Comparison of ENCODE assay signal across 8 cellular contexts in the genomic region with DNA sequence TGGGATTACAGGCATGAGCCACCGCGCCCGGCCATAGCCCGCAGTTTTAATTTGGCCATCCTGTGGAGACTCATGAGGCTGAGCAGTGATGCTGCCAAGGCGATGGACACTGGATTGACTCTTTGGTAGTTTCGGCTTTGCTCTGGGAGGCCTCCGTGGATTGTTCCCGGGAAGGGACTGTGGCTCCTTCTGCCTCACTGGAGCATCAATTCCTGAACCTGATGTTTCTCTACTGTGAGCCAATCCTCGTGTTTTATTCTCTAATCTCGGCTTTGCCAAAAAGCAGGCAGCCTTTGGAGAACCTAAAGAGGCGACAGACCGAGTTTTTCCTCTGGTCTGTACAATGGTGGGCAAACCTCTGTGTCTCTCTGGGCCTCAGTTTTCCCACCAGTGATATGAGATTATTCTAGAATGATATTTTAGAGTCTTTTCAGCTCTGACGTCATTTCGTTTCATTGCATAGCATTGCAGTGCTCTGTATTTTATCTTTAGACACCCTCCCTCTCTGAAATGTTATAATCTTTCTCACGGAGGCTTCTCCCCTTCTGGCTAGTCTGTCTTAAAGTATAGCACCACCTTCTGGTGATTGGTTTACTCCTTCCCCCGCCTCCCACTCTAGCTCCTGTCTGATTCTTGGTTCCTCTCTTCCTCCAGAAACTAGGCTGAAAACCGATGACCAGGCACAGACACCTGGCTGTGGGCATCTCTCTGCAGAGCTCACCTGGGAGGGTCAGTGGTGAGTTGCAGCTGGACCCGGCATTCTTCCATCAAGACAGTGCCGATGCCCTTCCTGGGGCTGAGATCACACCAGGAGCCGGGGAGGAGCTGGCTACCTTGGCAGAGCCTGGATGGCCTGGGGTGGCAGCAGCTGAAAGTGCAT.
DNase-seq lines count a peak whose midpoint lies in the region; ATAC-seq and TF ChIP-seq lines count a peak whose summit lies in the region.

No MANE protein-coding gene starts in this region.

- TF ChIP-seq CTCF in breast epithelium (IDR thresholded peaks at IDR 0.05): peak in 2 of 3 donors; percentile 29 to 49

- peaks cover 2% of the 10 kb centered on the region for H3K27me3 Mint-ChIP-seq in activated T-helper 1 cell treated with anti-CD3 and anti-CD28 coated beads, Interleukin-12 subunit alpha, Interleukin-12 subunit beta, Interleukin-2, Interleukin-4 antibody, amounts not matched to agents 30 ng/mL and 10 ng/mL and 1 ng/mL, durations not matched to agents 14 hours and 24 hours and 36 hours (ENCODE audit: insufficient read depth)

- H3K4me3 Mint-ChIP-seq in activated T-helper 1 cell treated with anti-CD3 and anti-CD28 coated beads, Interleukin-12 subunit alpha, Interleukin-12 subunit beta, Interleukin-2, Interleukin-4 antibody, amounts not matched to agents 30 ng/mL and 10 ng/mL and 1 ng/mL, durations not matched to agents 14 hours and 24 hours and 36 hours: no peak overlapping the region

- ATAC-seq in GM21367 (IDR thresholded peaks at IDR 0.05; ENCODE audit: unreplicated experiment) (peak; percentile 62), HG02610 (IDR thresholded peaks at IDR 0.05; ENCODE audit: unreplicated experiment) (no peak)

- H3K36me3 Mint-ChIP-seq in activated T-helper 1 cell treated with anti-CD3 and anti-CD28 coated beads, Interleukin-12 subunit alpha, Interleukin-12 subunit beta, Interleukin-2, Interleukin-4 antibody, amounts not matched to agents 30 ng/mL and 10 ng/mL and 1 ng/mL, durations not matched to agents 14 hours and 24 hours and 36 hours (ENCODE audit: low read depth): no peaks in the 10 kb centered on the region

- no peaks in the 10 kb centered on the region for H3K9me3 ChIP-seq in breast epithelium

- H3K27ac Mint-ChIP-seq in activated T-helper 1 cell treated with anti-CD3 and anti-CD28 coated beads, Interleukin-12 subunit alpha, Interleukin-12 subunit beta, Interleukin-2, Interleukin-4 antibody, amounts not matched to agents 30 ng/mL and 10 ng/mL and 1 ng/mL, durations not matched to agents 14 hours and 24 hours and 36 hours: no peak overlapping the region

- H3K36me3 ChIP-seq in breast epithelium: no peaks in the 10 kb centered on the region

- no peaks in the 10 kb centered on the region for H3K4me1 Mint-ChIP-seq in activated T-helper 1 cell treated with anti-CD3 and anti-CD28 coated beads, Interleukin-12 subunit alpha, Interleukin-12 subunit beta, Interleukin-2, Interleukin-4 antibody, amounts not matched to agents 30 ng/mL and 10 ng/mL and 1 ng/mL, durations not matched to agents 14 hours and 24 hours and 36 hours (ENCODE audit: low read depth)

- intact Hi-C loops in breast epithelium (cut with DNase I; ENCODE audit: low total_unique reads): no loop called here
- intact Hi-C loops in activated T-helper 1 cell treated with anti-CD3 and anti-CD28 coated beads, Interleukin-12 subunit alpha, Interleukin-12 subunit beta, Interleukin-2, Interleukin-4 antibody, amounts not matched to agents 30 ng/mL and 10 ng/mL and 1 ng/mL, durations not matched to agents 14 hours and 24 hours and 36 hours (cut with micrococcal nuclease): loop anchor here (2.0 kb wide), 1 partner anchor 645 kb away; no protein-coding TSS in a partner anchor

- H3K27me3 ChIP-seq in breast epithelium: no peaks in the 10 kb centered on the region

- H3K4me3 ChIP-seq in breast epithelium: no peak overlapping the region

- H3K9me3 Mint-ChIP-seq in activated T-helper 1 cell treated with anti-CD3 and anti-CD28 coated beads, Interleukin-12 subunit alpha, Interleukin-12 subunit beta, Interleukin-2, Interleukin-4 antibody, amounts not matched to agents 30 ng/mL and 10 ng/mL and 1 ng/mL, durations not matched to agents 14 hours and 24 hours and 36 hours: no peaks in the 10 kb centered on the region

- DNase-seq in DMS53 (lab: John Stamatoyannopoulos, UW) (peak; percentile 58), NCI-H146 (lab: John Stamatoyannopoulos, UW) (peak; percentile 36), breast epithelium (ENCODE audit: low spot score in 2 of 2) (no peak), lung microvascular endothelial cell (ENCODE audit: low read depth in 2 of 2) (peak; percentile 4 to 33)
- no peak for DNase-seq in activated T-helper 1 cell treated with anti-CD3 and anti-CD28 coated beads, Interleukin-12 subunit alpha, Interleukin-12 subunit beta, Interleukin-2, Interleukin-4 antibody, amounts not matched to agents 30 ng/mL and 10 ng/mL and 1 ng/mL, durations not matched to agents 14 hours and 24 hours and 36 hours (ENCODE audit: low spot score)
- no peak for DNase-seq in stimulated activated CD8-positive, alpha-beta memory T cell treated with anti-CD3 and anti-CD28 coated beads, Interleukin-4, amount 100 ng/mL, for 48 hours

- H3K27ac ChIP-seq in breast epithelium: no peak overlapping the region

- H3K4me1 ChIP-seq in breast epithelium: no peaks in the 10 kb centered on the region

- TF ChIP-seq POLR2A in breast epithelium (IDR thresholded peaks at IDR 0.05): no peak

Comparison
In these comparisons a context has a peak if more than half of its experiments do, and no peak if none do; other contexts are left out.
1. DNase-seq: peak in DMS53 (single experiment), NCI-H146 (single experiment) and lung microvascular endothelial cell (2 of 2); none in breast epithelium (0 of 2), activated T-helper 1 cell treated with anti-CD3 and anti-CD28 coated beads, Interleukin-12 subunit alpha, Interleukin-12 subunit beta, Interleukin-2, Interleukin-4 antibody, amounts not matched to agents 30 ng/mL and 10 ng/mL and 1 ng/mL, durations not matched to agents 14 hours and 24 hours and 36 hours (single experiment) and stimulated activated CD8-positive, alpha-beta memory T cell treated with anti-CD3 and anti-CD28 coated beads, Interleukin-4, amount 100 ng/mL, for 48 hours (single experiment).